In genomic region chr2:37149626-37150322, GRCh38 we compare ENCODE assay signal across 16 cellular contexts. TPM values are rescaled to one million over a fixed set of nuclear protein-coding genes. Genes with fewer than 3 reads are reported as not detected.
A peak's percentile ranks its signal among the peaks of the same experiment; 100 is the strongest.
DNase-seq lines count a peak whose midpoint lies in the region; ATAC-seq lines count a peak whose summit lies in the region.
"Had no signal": no experiment of that assay in that cellular context is flagged by ENCODE, and none has a peak within 500 bp of the region (broad histone marks: within the 10 kb centered on the region; RNA-seq: fewer than 3 reads in every experiment).

No MANE protein-coding gene starts in this region.

- ATAC-seq in activated naive CD8-positive, alpha-beta T cell treated with anti-CD3 and anti-CD28 coated beads, Interleukin-2, amount 10 ng/mL, durations not matched to agents 7 days and 5 days (ENCODE audit: low read depth) = peak; percentile 36
- ATAC-seq in Right ventricle myocardium superior (ENCODE audit: poor library complexity) = no peak
- ATAC-seq in HG03095 (IDR thresholded peaks at IDR 0.05; ENCODE audit: unreplicated experiment) = no peak
- ATAC-seq: sciatic nerve had no signal

- intact Hi-C loops in activated T-helper 2 cell treated with anti-CD3 and anti-CD28 coated beads, Interferon-gamma antibody, Interleukin-2, Interleukin-4, amounts not matched to agents 10 μg/mL and 5 μg/mL and 100 μg/mL, durations not matched to agents 14 hours and 24 hours and 36 hours (cut with micrococcal nuclease) = no loop called here
- intact Hi-C loops in Right ventricle myocardium superior (cut with DNase I) = no loop called here

- POLR2A ChIA-PET in activated naive CD8-positive, alpha-beta T cell treated with anti-CD3 and anti-CD28 coated beads, Interleukin-2, amount 10 ng/mL, durations not matched to agents 7 days and 5 days (lab: Charles Lee) = no interaction called here

- H2AFZ ChIP-seq in Karpas-422 (ENCODE audit: low read length) = no peak overlapping the region

- H3K4me2 ChIP-seq in Karpas-422 (ENCODE audit: low read depth, low read length, poor library complexity, severe bottlenecking) = no peak overlapping the region

- H3K4me3 ChIP-seq in Karpas-422 (ENCODE audit: low read length) = no peak overlapping the region
- H3K4me3 ChIP-seq: SJSA1, tibial artery had no signal

- H3K36me3 ChIP-seq in Karpas-422 (ENCODE audit: insufficient read depth, low read length) = peaks cover 42% of the 10 kb centered on the region

- H3K27ac Mint-ChIP-seq in activated naive CD8-positive, alpha-beta T cell treated with anti-CD3 and anti-CD28 coated beads, Interleukin-2, amount 10 ng/mL, durations not matched to agents 7 days and 5 days = peak overlapping the region; percentile 3
- H3K27ac Mint-ChIP-seq in activated naive CD8-positive, alpha-beta T cell treated with anti-CD3 and anti-CD28 coated beads for 36 hours = no peak overlapping the region
- peak overlapping the region; percentile 56 for H3K27ac Mint-ChIP-seq in activated T-helper 2 cell treated with anti-CD3 and anti-CD28 coated beads, Interferon-gamma antibody, Interleukin-2, Interleukin-4, amounts not matched to agents 10 μg/mL and 5 μg/mL and 100 μg/mL, durations not matched to agents 14 hours and 24 hours and 36 hours

- peaks cover 54% of the 10 kb centered on the region for H3K36me3 Mint-ChIP-seq in activated naive CD8-positive, alpha-beta T cell treated with anti-CD3 and anti-CD28 coated beads, Interleukin-2, amount 10 ng/mL, durations not matched to agents 7 days and 5 days
- H3K36me3 Mint-ChIP-seq in activated naive CD8-positive, alpha-beta T cell treated with anti-CD3 and anti-CD28 coated beads for 36 hours = peaks cover 47% of the 10 kb centered on the region
- H3K36me3 Mint-ChIP-seq in activated T-helper 2 cell treated with anti-CD3 and anti-CD28 coated beads, Interferon-gamma antibody, Interleukin-2, Interleukin-4, amounts not matched to agents 10 μg/mL and 5 μg/mL and 100 μg/mL, durations not matched to agents 14 hours and 24 hours and 36 hours (ENCODE audit: low read depth) = peaks cover 79% of the 10 kb centered on the region

- no peaks in the 10 kb centered on the region for H3K27me3 ChIP-seq in Karpas-422 (ENCODE audit: low read length)
- H3K27me3 ChIP-seq: SJSA1, tibial artery had no signal

- H3K27ac ChIP-seq in Karpas-422 (ENCODE audit: low read length) = no peak overlapping the region
- H3K27ac ChIP-seq: SJSA1, tibial artery had no signal

- H3K9ac ChIP-seq in Karpas-422 (ENCODE audit: low read length) = no peak overlapping the region

- H3K9me3 Mint-ChIP-seq in activated naive CD8-positive, alpha-beta T cell treated with anti-CD3 and anti-CD28 coated beads, Interleukin-2, amount 10 ng/mL, durations not matched to agents 7 days and 5 days = no peaks in the 10 kb centered on the region
- peaks cover 4% of the 10 kb centered on the region for H3K9me3 Mint-ChIP-seq in activated naive CD8-positive, alpha-beta T cell treated with anti-CD3 and anti-CD28 coated beads for 36 hours
- H3K9me3 Mint-ChIP-seq in activated T-helper 2 cell treated with anti-CD3 and anti-CD28 coated beads, Interferon-gamma antibody, Interleukin-2, Interleukin-4, amounts not matched to agents 10 μg/mL and 5 μg/mL and 100 μg/mL, durations not matched to agents 14 hours and 24 hours and 36 hours = peaks cover 1% of the 10 kb centered on the region

- H3K4me1 Mint-ChIP-seq in activated naive CD8-positive, alpha-beta T cell treated with anti-CD3 and anti-CD28 coated beads, Interleukin-2, amount 10 ng/mL, durations not matched to agents 7 days and 5 days = peaks cover 45% of the 10 kb centered on the region
- H3K4me1 Mint-ChIP-seq in activated naive CD8-positive, alpha-beta T cell treated with anti-CD3 and anti-CD28 coated beads for 36 hours = peaks cover 33% of the 10 kb centered on the region
- H3K4me1 Mint-ChIP-seq in activated T-helper 2 cell treated with anti-CD3 and anti-CD28 coated beads, Interferon-gamma antibody, Interleukin-2, Interleukin-4, amounts not matched to agents 10 μg/mL and 5 μg/mL and 100 μg/mL, durations not matched to agents 14 hours and 24 hours and 36 hours (ENCODE audit: low read depth) = peaks cover 38% of the 10 kb centered on the region

- no peaks in the 10 kb centered on the region for H3K9me2 ChIP-seq in Karpas-422 (replicated peaks; ENCODE audit: insufficient read depth, low read length)

- H3K79me2 ChIP-seq in Karpas-422 (ENCODE audit: low read length) = peaks cover 71% of the 10 kb centered on the region

- H3K9me3 ChIP-seq in Karpas-422 (ENCODE audit: low read length) = no peaks in the 10 kb centered on the region
- H3K9me3 ChIP-seq: tibial artery had no signal

- H4K20me1 ChIP-seq in Karpas-422 (ENCODE audit: insufficient read depth, low read depth, low read length) = no peaks in the 10 kb centered on the region

- peak overlapping the region; percentile 35 for H3K4me3 Mint-ChIP-seq in activated naive CD8-positive, alpha-beta T cell treated with anti-CD3 and anti-CD28 coated beads, Interleukin-2, amount 10 ng/mL, durations not matched to agents 7 days and 5 days
- H3K4me3 Mint-ChIP-seq in activated naive CD8-positive, alpha-beta T cell treated with anti-CD3 and anti-CD28 coated beads for 36 hours = no peak overlapping the region
- peak overlapping the region; percentile 7 for H3K4me3 Mint-ChIP-seq in activated T-helper 2 cell treated with anti-CD3 and anti-CD28 coated beads, Interferon-gamma antibody, Interleukin-2, Interleukin-4, amounts not matched to agents 10 μg/mL and 5 μg/mL and 100 μg/mL, durations not matched to agents 14 hours and 24 hours and 36 hours (ENCODE audit: low read depth)

- no peaks in the 10 kb centered on the region for H3K27me3 Mint-ChIP-seq in activated naive CD8-positive, alpha-beta T cell treated with anti-CD3 and anti-CD28 coated beads, Interleukin-2, amount 10 ng/mL, durations not matched to agents 7 days and 5 days
- H3K27me3 Mint-ChIP-seq in activated naive CD8-positive, alpha-beta T cell treated with anti-CD3 and anti-CD28 coated beads for 36 hours = no peaks in the 10 kb centered on the region
- no peaks in the 10 kb centered on the region for H3K27me3 Mint-ChIP-seq in activated T-helper 2 cell treated with anti-CD3 and anti-CD28 coated beads, Interferon-gamma antibody, Interleukin-2, Interleukin-4, amounts not matched to agents 10 μg/mL and 5 μg/mL and 100 μg/mL, durations not matched to agents 14 hours and 24 hours and 36 hours (ENCODE audit: low read depth)

- H3K4me1 ChIP-seq in Karpas-422 (ENCODE audit: low read length) = peaks cover 6% of the 10 kb centered on the region

- DNase-seq in activated naive CD8-positive, alpha-beta T cell treated with anti-CD3 and anti-CD28 coated beads, Interleukin-2, amount 10 ng/mL, durations not matched to agents 7 days and 5 days = no peak
- DNase-seq in activated naive CD8-positive, alpha-beta T cell treated with anti-CD3 and anti-CD28 coated beads for 36 hours = no peak
- no peak for DNase-seq in activated T-helper 2 cell treated with anti-CD3 and anti-CD28 coated beads, Interferon-gamma antibody, Interleukin-2, Interleukin-4, amounts not matched to agents 10 μg/mL and 5 μg/mL and 100 μg/mL, durations not matched to agents 14 hours and 24 hours and 36 hours (ENCODE audit: low spot score)
- peak; percentile 40 to 63 for DNase-seq in lung microvascular endothelial cell (ENCODE audit: low read depth in 2 of 2)
- DNase-seq in NCI-H2107 treated with DMSO at 0.1 percent for 48 hours (lab: John Stamatoyannopoulos, UW; ENCODE audit: unreplicated experiment) = no peak
- no peak for DNase-seq in Karpas-422
- no peak for DNase-seq in Right ventricle myocardium superior
- DNase-seq: activated CD4-positive, alpha-beta T cell treated with anti-CD3 and anti-CD28 coated beads, Interleukin-2, amount 50 U/mL, for 4 hours; amygdala; NCI-H1105; NCI-H524 treated with DMSO at 0.1 percent for 48 hours; tibial artery had no signal

RNA-seq across cellular contexts. Expression of gene EIF2AK2, which starts 7.0 kb away (rescaled TPM):
- total RNA-seq in activated naive CD8-positive, alpha-beta T cell treated with anti-CD3 and anti-CD28 coated beads, Interleukin-2, amount 10 ng/mL, durations not matched to agents 7 days and 5 days = 100 to 1,000 TPM; 101 to 121 TPM
- total RNA-seq in activated naive CD8-positive, alpha-beta T cell treated with anti-CD3 and anti-CD28 coated beads for 36 hours = 10 to 100 TPM; 68.7 to 74.8 TPM
- 30.6 and 30.8 TPM in 2 replicates for total RNA-seq in activated T-helper 2 cell treated with anti-CD3 and anti-CD28 coated beads, Interferon-gamma antibody, Interleukin-2, Interleukin-4, amounts not matched to agents 10 μg/mL and 5 μg/mL and 100 μg/mL, durations not matched to agents 14 hours and 24 hours and 36 hours
- total RNA-seq in lung microvascular endothelial cell (16.8 and 17.5 TPM in 2 replicates), Right ventricle myocardium superior (17.5 TPM)
- total RNA-seq in Karpas-422 (2014; rRNA removed; shearing (Covaris generic); ENCODE audit: low replicate concordance) = 24.9 and 29.3 TPM in 2 replicates

RNA-seq across cellular contexts. Expression of gene SULT6B1, which starts 38.7 kb away (rescaled TPM):
- total RNA-seq in activated naive CD8-positive, alpha-beta T cell treated with anti-CD3 and anti-CD28 coated beads, Interleukin-2, amount 10 ng/mL, durations not matched to agents 7 days and 5 days = not detected
- not detected for total RNA-seq in activated naive CD8-positive, alpha-beta T cell treated with anti-CD3 and anti-CD28 coated beads for 36 hours
- total RNA-seq in activated T-helper 2 cell treated with anti-CD3 and anti-CD28 coated beads, Interferon-gamma antibody, Interleukin-2, Interleukin-4, amounts not matched to agents 10 μg/mL and 5 μg/mL and 100 μg/mL, durations not matched to agents 14 hours and 24 hours and 36 hours = not detected in 2 replicates
- total RNA-seq in lung microvascular endothelial cell (not detected in 2 replicates), Right ventricle myocardium superior (not detected)
- total RNA-seq in Karpas-422 (2014; rRNA removed; shearing (Covaris generic); ENCODE audit: low replicate concordance) = not detected in 2 replicates
- total RNA-seq: mononuclear cell, sciatic nerve had no signal

RNA-seq across cellular contexts. Expression of gene CEBPZOS, which starts 46.5 kb away (rescaled TPM):
- 10 to 100 TPM; 38.1 to 41.8 TPM for total RNA-seq in activated naive CD8-positive, alpha-beta T cell treated with anti-CD3 and anti-CD28 coated beads, Interleukin-2, amount 10 ng/mL, durations not matched to agents 7 days and 5 days
- 10 to 100 TPM; 37.3 to 38.8 TPM for total RNA-seq in activated naive CD8-positive, alpha-beta T cell treated with anti-CD3 and anti-CD28 coated beads for 36 hours
- 37.3 and 42.3 TPM in 2 replicates for total RNA-seq in activated T-helper 2 cell treated with anti-CD3 and anti-CD28 coated beads, Interferon-gamma antibody, Interleukin-2, Interleukin-4, amounts not matched to agents 10 μg/mL and 5 μg/mL and 100 μg/mL, durations not matched to agents 14 hours and 24 hours and 36 hours
- 4.6 and 7.4 TPM in 2 replicates for total RNA-seq in lung microvascular endothelial cell
- total RNA-seq in Karpas-422 (2014; rRNA removed; shearing (Covaris generic); ENCODE audit: low replicate concordance) = 20.8 and 31.0 TPM in 2 replicates
- 57.8 TPM for total RNA-seq in Right ventricle myocardium superior

Comparison
In these comparisons a context has a peak if more than half of its experiments do, and no peak if none do; other contexts are left out.
1. DNase-seq: peak in lung microvascular endothelial cell (2 of 2); none in activated naive CD8-positive, alpha-beta T cell treated with anti-CD3 and anti-CD28 coated beads, Interleukin-2, amount 10 ng/mL, durations not matched to agents 7 days and 5 days (single experiment), activated naive CD8-positive, alpha-beta T cell treated with anti-CD3 and anti-CD28 coated beads for 36 hours (single experiment), activated T-helper 2 cell treated with anti-CD3 and anti-CD28 coated beads, Interferon-gamma antibody, Interleukin-2, Interleukin-4, amounts not matched to agents 10 μg/mL and 5 μg/mL and 100 μg/mL, durations not matched to agents 14 hours and 24 hours and 36 hours (single experiment), NCI-H2107 treated with DMSO at 0.1 percent for 48 hours (single experiment), Karpas-422 (single experiment) and Right ventricle myocardium superior (single experiment).